ENCODE assay signal across 2 cellular contexts in genomic region chr2:241208058-241208457, GRCh38.
A peak's percentile ranks its signal among the peaks of the same experiment; 100 is the strongest.
TF ChIP-seq lines count a peak whose summit lies in the region.

No MANE protein-coding gene starts in this region.

TF ChIP-seq in WTC11, 78 proteins besides CTCF, POLR2A, EP300 and RAD21:
- no peak for TF ChIP-seq STAT6 (CRISPR knock-in tag; conservative IDR thresholded peaks at IDR 0.05; ENCODE audit: low read depth)
- TF ChIP-seq ETV6 (CRISPR knock-in tag; IDR thresholded peaks at IDR 0.05): no peak

TF ChIP-seq in HepG2, 621 proteins besides CTCF, POLR2A, EP300 and RAD21:
- TF ChIP-seq TERF1 (CRISPR knock-in tag; IDR thresholded peaks at IDR 0.05) (no peak), ZNF33A (CRISPR knock-in tag; IDR thresholded peaks at IDR 0.05; ENCODE audit: borderline replicate concordance) (no peak), ZNF687 (CRISPR knock-in tag; IDR thresholded peaks at IDR 0.05) (peak; percentile 31), HOXA3 (CRISPR knock-in tag; IDR thresholded peaks at IDR 0.05) (no peak), ZNF761 (CRISPR knock-in tag; conservative IDR thresholded peaks at IDR 0.05) (no peak), ZNF891 (CRISPR knock-in tag; IDR thresholded peaks at IDR 0.05) (no peak)
